ENCODE assay signal across 8 cellular contexts in genomic region chr7:130277763-130278643, GRCh38. TPM values are rescaled to one million over a fixed set of nuclear protein-coding genes. Genes with fewer than 3 reads are reported as not detected.
DNase-seq lines count a peak whose midpoint lies in the region; ATAC-seq and TF ChIP-seq lines count a peak whose summit lies in the region.

No MANE protein-coding gene starts in this region.

- peak in 55 of 56 donors; percentile 28 to 81 (median 66) for TF ChIP-seq CTCF in dorsolateral prefrontal cortex (IDR thresholded peaks at IDR 0.05 in 54 of 56, conservative IDR thresholded peaks at IDR 0.05 in 2 of 56; ENCODE audit: low read depth in 1 of 56, partially characterized antibody in 56 of 56)

- no peak overlapping the region for H2BK15ac ChIP-seq in mesendoderm (replicated peaks; ENCODE audit: low read depth)

- no peak overlapping the region for H4K8ac ChIP-seq in mesendoderm (ENCODE audit: low read depth, low read length)

- H3K18ac ChIP-seq in mesendoderm (ENCODE audit: low read length) = no peak overlapping the region

- intact Hi-C loops in dorsolateral prefrontal cortex (cut with DNase I) = loop anchor here (5.0 to 10.0 kb wide), 2 partner anchors 207 to 209 kb away; no protein-coding TSS in a partner anchor

- no peaks in the 10 kb centered on the region for H3K79me2 ChIP-seq in mesendoderm (ENCODE audit: control insufficient read depth, insufficient read depth, low read length)

- H3K4me3 Mint-ChIP-seq in effector memory CD8-positive, alpha-beta T cell = no peak overlapping the region

- H3K27ac Mint-ChIP-seq in effector memory CD8-positive, alpha-beta T cell = no peak overlapping the region

- peak; percentile 8 for DNase-seq in NCI-H2196 (lab: John Stamatoyannopoulos, UW; ENCODE audit: unreplicated experiment)
- DNase-seq in NCI-H2196 treated with DMSO at 0.1 percent for 48 hours (lab: John Stamatoyannopoulos, UW; ENCODE audit: unreplicated experiment) = no peak
- DNase-seq in NT2/D1 (ENCODE audit: low read depth, low spot score) = peak; percentile 70
- DNase-seq in dorsolateral prefrontal cortex = peak in 8 of 10 donors; percentile 43 to 74 (median 64)
- peak; percentile 76 for DNase-seq in mesendoderm
- DNase-seq in effector memory CD8-positive, alpha-beta T cell = no peak
- no peak for DNase-seq in NCI-H1048 (lab: John Stamatoyannopoulos, UW)

- no peak overlapping the region for H3K4me3 ChIP-seq in NT2/D1 (ENCODE audit: insufficient read length, low read depth)
- H3K4me3 ChIP-seq in dorsolateral prefrontal cortex = no peak overlapping the region
- no peak overlapping the region for H3K4me3 ChIP-seq in mesendoderm (ENCODE audit: low read length)

- no peaks in the 10 kb centered on the region for H3K36me3 ChIP-seq in NT2/D1 (ENCODE audit: insufficient read depth, insufficient read length, low read length)
- no peaks in the 10 kb centered on the region for H3K36me3 ChIP-seq in mesendoderm (ENCODE audit: control insufficient read depth, insufficient read depth, low read length)

- peaks cover 2% of the 10 kb centered on the region for H3K4me1 ChIP-seq in NT2/D1 (ENCODE audit: insufficient read depth, insufficient read length)
- peaks cover 6% of the 10 kb centered on the region for H3K4me1 ChIP-seq in mesendoderm (ENCODE audit: control insufficient read depth, low read depth, low read length)

- H4K5ac ChIP-seq in mesendoderm (ENCODE audit: low read length) = peak overlapping the region; percentile 98

- H3K9me3 Mint-ChIP-seq in effector memory CD8-positive, alpha-beta T cell = no peaks in the 10 kb centered on the region

- ATAC-seq in effector memory CD8-positive, alpha-beta T cell (replicated peaks) = no peak
- no peak for ATAC-seq in activated CD4-positive, CD25-positive, alpha-beta regulatory T cell treated with anti-CD3 and anti-CD28 coated beads, Interleukin-2, amount 50 U/mL, for 24 hours

- no peak overlapping the region for H3K56ac ChIP-seq in mesendoderm (ENCODE audit: low read length)

- no peak overlapping the region for H3K23ac ChIP-seq in mesendoderm (ENCODE audit: low read length)

- H3K36me3 Mint-ChIP-seq in effector memory CD8-positive, alpha-beta T cell (ENCODE audit: insufficient read depth) = peaks cover 4% of the 10 kb centered on the region

- no peaks in the 10 kb centered on the region for H3K27me3 ChIP-seq in NT2/D1 (ENCODE audit: insufficient read depth, insufficient read length)
- peaks cover 0 to 2% (median 0%) of the 10 kb centered on the region in 45 donors for H3K27me3 ChIP-seq in dorsolateral prefrontal cortex
- no peaks in the 10 kb centered on the region for H3K27me3 ChIP-seq in mesendoderm (ENCODE audit: insufficient read depth, low read length, poor library complexity)

- no peak overlapping the region for H3K9ac ChIP-seq in NT2/D1 (ENCODE audit: insufficient read length, low read depth)
- no peak overlapping the region for H3K9ac ChIP-seq in mesendoderm (ENCODE audit: low read length)

- H3K27me3 Mint-ChIP-seq in effector memory CD8-positive, alpha-beta T cell = peaks cover 40 to 60% of the 10 kb centered on the region in 2 donors

- no peaks in the 10 kb centered on the region for H3K9me3 ChIP-seq in NT2/D1 (ENCODE audit: insufficient read depth, low read length)

- no peaks in the 10 kb centered on the region for H3K4me1 Mint-ChIP-seq in effector memory CD8-positive, alpha-beta T cell (ENCODE audit: low read depth in 2 of 2)

- H3K27ac ChIP-seq in dorsolateral prefrontal cortex (peak overlapping the region in 54 of 59 donors; percentile 2 to 83 (median 60)), mesendoderm (ENCODE audit: low read depth, low read length) (no peak overlapping the region)

- no peak overlapping the region for H2AK5ac ChIP-seq in mesendoderm (ENCODE audit: low read length)

- no peak overlapping the region for H3K4ac ChIP-seq in mesendoderm (ENCODE audit: low read depth, low read length)

- H3K79me1 ChIP-seq in mesendoderm (ENCODE audit: low read length) = no peaks in the 10 kb centered on the region

- no peak overlapping the region for H2BK5ac ChIP-seq in mesendoderm (ENCODE audit: low read length)

- WGBS in mesendoderm (ENCODE audit: extremely low coverage, insufficient coverage, low lambda C conversion rate) = no CpG with 5 or more reads among the region's 15 CpGs

- H2BK120ac ChIP-seq in mesendoderm (ENCODE audit: low read depth, low read length) = no peak overlapping the region

- H3K4me2 ChIP-seq in mesendoderm (ENCODE audit: low read length) = no peak overlapping the region

RNA-seq across cellular contexts. Expression of gene CPA2, which starts 11.3 kb away (rescaled TPM):
- 1 to 10 TPM in 21 of 120 experiments, under 1 TPM in 40, not detected in 59; 0.29 to 4.3 (median 0.88) TPM for total RNA-seq in dorsolateral prefrontal cortex
- 0.10 TPM for polyA plus RNA-seq in mesendoderm (2013, experiment 1 of 2)
- 0.06 TPM for polyA plus RNA-seq in mesendoderm (2013, experiment 2 of 2)

RNA-seq across cellular contexts. Expression of gene CPA4, which starts 15.0 kb away (rescaled TPM):
- 1 to 10 TPM in 57 of 120 experiments, under 1 TPM in 59, not detected in 4; 0.26 to 3.2 (median 0.99) TPM for total RNA-seq in dorsolateral prefrontal cortex
- polyA plus RNA-seq in mesendoderm (2013, experiment 1 of 2) = not detected
- not detected for polyA plus RNA-seq in mesendoderm (2013, experiment 2 of 2)

Comparison
In these comparisons a context has a peak if more than half of its experiments do, and no peak if none do; other contexts are left out.
1. DNase-seq: peak in NCI-H2196 (single experiment), NT2/D1 (single experiment), dorsolateral prefrontal cortex (8 of 10) and mesendoderm (single experiment); none in NCI-H2196 treated with DMSO at 0.1 percent for 48 hours (single experiment), effector memory CD8-positive, alpha-beta T cell (0 of 3) and NCI-H1048 (single experiment).